ENCODE assay signal across 8 cellular contexts in the genomic region with DNA sequence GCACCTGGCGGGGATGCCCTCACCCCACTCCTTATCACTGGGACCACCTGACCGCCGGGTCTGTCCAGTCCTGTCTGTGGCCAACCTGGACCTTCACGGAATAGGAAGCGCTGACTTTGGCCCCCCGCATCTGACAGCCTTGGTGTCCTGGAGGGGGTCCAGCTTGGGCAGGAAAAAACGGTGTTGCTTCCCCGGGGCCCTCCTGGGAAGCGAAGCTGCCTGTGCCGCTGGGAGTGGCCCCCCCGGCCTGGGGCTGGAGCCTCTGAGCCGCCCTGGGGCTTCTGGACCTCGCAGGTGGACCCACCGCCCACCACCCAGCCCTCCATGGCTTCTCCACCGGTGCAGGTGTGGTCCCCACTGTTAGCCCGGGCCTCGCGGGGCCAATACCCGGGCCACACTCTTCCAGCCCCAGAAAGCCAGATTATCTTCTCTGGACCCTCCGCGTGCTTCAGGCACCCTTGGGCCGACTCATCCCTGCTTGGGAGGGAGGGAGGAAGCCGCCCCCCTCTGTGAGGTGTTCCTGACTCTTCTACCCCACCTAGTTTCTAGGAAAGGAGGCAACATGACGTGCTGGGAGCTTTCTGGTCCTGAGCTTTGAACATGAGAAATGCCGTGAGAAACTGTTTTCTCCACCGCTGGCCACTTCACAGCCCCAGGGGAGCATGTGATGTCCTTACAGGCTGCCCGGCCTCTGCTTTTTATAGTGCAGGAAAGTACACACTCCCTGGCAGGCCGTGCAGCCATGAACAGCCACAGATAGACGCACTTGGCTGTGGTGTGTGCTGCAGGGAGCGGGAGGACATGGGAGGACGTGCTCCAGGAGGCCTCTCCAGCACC. TPM values are rescaled to one million over a fixed set of nuclear protein-coding genes. Genes with fewer than 3 reads are reported as not detected.
DNase-seq lines count a peak whose midpoint lies in the region; ATAC-seq and TF ChIP-seq lines count a peak whose summit lies in the region.

No MANE protein-coding gene starts in this region.

- H3K9me3 Mint-ChIP-seq in T-cell (no peaks in the 10 kb centered on the region), progenitor cell of endocrine pancreas (ENCODE audit: low read depth) (no peaks in the 10 kb centered on the region)

- peaks cover 21% of the 10 kb centered on the region for H3K27me3 ChIP-seq in cardiac muscle cell

- H3K4me3 Mint-ChIP-seq in T-cell (peak overlapping the region; percentile 64 to 85 (median 66)), progenitor cell of endocrine pancreas (ENCODE audit: low read depth) (peak overlapping the region; percentile 55)

- peaks cover 6 to 13% (median 8%) of the 10 kb centered on the region in 3 donors for H3K4me1 Mint-ChIP-seq in T-cell
- H3K4me1 Mint-ChIP-seq in progenitor cell of endocrine pancreas (ENCODE audit: low read depth), result peaks cover 12% of the 10 kb centered on the region

- ATAC-seq in T-cell (replicated peaks in 1 of 4), result no peak

- CTCF ChIA-PET in T-cell (lab: Charles Lee), result no interaction called here

- H3K27ac Mint-ChIP-seq in T-cell (no peak overlapping the region), progenitor cell of endocrine pancreas (no peak overlapping the region)

- H3K27me3 Mint-ChIP-seq in T-cell, result peaks cover 7 to 53% of the 10 kb centered on the region in 2 donors
- peaks cover 79% of the 10 kb centered on the region for H3K27me3 Mint-ChIP-seq in progenitor cell of endocrine pancreas

- H3K36me3 ChIP-seq in cardiac muscle cell, result no peaks in the 10 kb centered on the region

- H3K4me3 ChIP-seq in cardiac muscle cell, result peak overlapping the region; percentile 42

- H3K27ac ChIP-seq in cardiac muscle cell, result no peak overlapping the region

- H3K36me3 Mint-ChIP-seq in T-cell, result no peaks in the 10 kb centered on the region
- H3K36me3 Mint-ChIP-seq in progenitor cell of endocrine pancreas (ENCODE audit: insufficient read depth), result no peaks in the 10 kb centered on the region

- no peaks in the 10 kb centered on the region for H3K9me3 ChIP-seq in cardiac muscle cell (ENCODE audit: low read depth)

- peaks cover 46% of the 10 kb centered on the region for H3K4me1 ChIP-seq in cardiac muscle cell (ENCODE audit: low read depth)

- TF ChIP-seq CTCF in cardiac muscle cell (IDR thresholded peaks at IDR 0.05; ENCODE audit: low read depth, low read length) (no peak), progenitor cell of endocrine pancreas (IDR thresholded peaks at IDR 0.05; ENCODE audit: unreplicated experiment) (no peak)

- DNase-seq in DMS153 (lab: John Stamatoyannopoulos, UW) (peak; percentile 39), T-cell (no peak), cardiac muscle cell (ENCODE audit: low read depth in 1 of 2, low spot score in 1 of 2) (peak; percentile 48 to 49), progenitor cell of endocrine pancreas (ENCODE audit: low spot score, unreplicated experiment) (no peak), NCI-H1048 (lab: John Stamatoyannopoulos, UW) (no peak), NK-92 (lab: John Stamatoyannopoulos, UW; ENCODE audit: unreplicated experiment) (no peak), nucleus accumbens (lab: John Stamatoyannopoulos, UW) (no peak), GM19240 (ENCODE audit: insufficient read length, low spot score) (no peak)

- POLR2A ChIA-PET in T-cell (lab: Charles Lee), result no interaction called here

RNA-seq across cellular contexts. Expression of a gene that starts 1.1 kb away (rescaled TPM):
- total RNA-seq in T-cell (under 1 TPM in 4 of 5 donors, not detected in 1; 0.10 to 0.57 (median 0.26) TPM), cardiac muscle cell (12.5 and 16.4 TPM in 2 replicates), progenitor cell of endocrine pancreas (0.67 and 2.0 TPM in 2 replicates)
- polyA plus RNA-seq in cardiac muscle cell, result 6.8 and 10.2 TPM in 2 replicates

RNA-seq across cellular contexts. Expression of a gene that starts 15.6 kb away (rescaled TPM):
- total RNA-seq in T-cell (10 to 100 TPM; 46.2 to 63.1 (median 57.7) TPM), cardiac muscle cell (55.3 and 55.9 TPM in 2 replicates), progenitor cell of endocrine pancreas (59.0 and 66.3 TPM in 2 replicates)
- 33.6 and 45.8 TPM in 2 replicates for polyA plus RNA-seq in cardiac muscle cell

RNA-seq across cellular contexts. Expression of a gene that starts 45.4 kb away (rescaled TPM):
- total RNA-seq in T-cell (10 to 100 TPM; 28.2 to 80.7 (median 51.6) TPM), cardiac muscle cell (178 and 185 TPM in 2 replicates), progenitor cell of endocrine pancreas (69.5 and 72.5 TPM in 2 replicates)
- 181 and 213 TPM in 2 replicates for polyA plus RNA-seq in cardiac muscle cell

RNA-seq across cellular contexts. Expression of a gene that starts 49.5 kb away (rescaled TPM):
- 100 to 1,000 TPM in 4 of 5 donors, 10 to 100 TPM in 1; 99.6 to 153 (median 141) TPM for total RNA-seq in T-cell
- total RNA-seq in cardiac muscle cell, result 29.5 and 69.8 TPM in 2 replicates
- 48.8 and 56.1 TPM in 2 replicates for polyA plus RNA-seq in cardiac muscle cell
- total RNA-seq in progenitor cell of endocrine pancreas, result 50.9 and 52.4 TPM in 2 replicates

Comparison
In these comparisons a context has a peak if more than half of its experiments do, and no peak if none do; other contexts are left out.
1. DNase-seq: peak in DMS153 (single experiment) and cardiac muscle cell (2 of 2); none in T-cell (0 of 34), progenitor cell of endocrine pancreas (single experiment), NCI-H1048 (single experiment), NK-92 (single experiment), nucleus accumbens (0 of 56) and GM19240 (single experiment).